1 cellular context compared by ENCODE assay signal in genomic region chr14:30995674-30996073, GRCh38.
TF ChIP-seq lines count a peak whose summit lies in the region.

No MANE protein-coding gene starts in this region.

TF ChIP-seq in HepG2, 621 proteins besides CTCF, POLR2A, EP300 and RAD21:
- TF ChIP-seq ELF4 (CRISPR knock-in tag; IDR thresholded peaks at IDR 0.05; ENCODE audit: borderline replicate concordance), result no peak
- no peak for TF ChIP-seq ZNF468 (CRISPR knock-in tag; IDR thresholded peaks at IDR 0.05)
- TF ChIP-seq ZKSCAN1 (IDR thresholded peaks at IDR 0.05; ENCODE audit: low read length), result no peak
- 0 out of 2 replicates have a peak, but pooled peaks have one; percentile 12 for TF ChIP-seq HHEX (CRISPR knock-in tag; IDR thresholded peaks at IDR 0.05)
- 0 out of 2 replicates have a peak, but pooled peaks have one; percentile 38 for TF ChIP-seq SSRP1 (CRISPR knock-in tag; IDR thresholded peaks at IDR 0.05)
- TF ChIP-seq TCF7 (IDR thresholded peaks at IDR 0.05; ENCODE audit: low read depth), result no peak
- no peak for TF ChIP-seq SRSF4 (IDR thresholded peaks at IDR 0.05; ENCODE audit: low read depth, low read length, poor library complexity, severe bottlenecking)
- no peak for TF ChIP-seq ZNF430 (CRISPR knock-in tag; IDR thresholded peaks at IDR 0.05)
- no peak for TF ChIP-seq CBX1 (IDR thresholded peaks at IDR 0.05; ENCODE audit: low read depth)
- TF ChIP-seq HIC2 (CRISPR knock-in tag; IDR thresholded peaks at IDR 0.05; ENCODE audit: low read depth), result no peak
- no peak for TF ChIP-seq YY1 (IDR thresholded peaks at IDR 0.05; ENCODE audit: insufficient read depth, insufficient replicate concordance, low read depth, low read length)
- TF ChIP-seq DRAP1 (CRISPR knock-in tag; IDR thresholded peaks at IDR 0.05), result no peak
TF ChIP-seq in HepG2: peak in this region for 2.
